In genomic region chr1:84960371-84960770, GRCh38 we compare ENCODE assay signal across 13 cellular contexts. TPM values are rescaled to one million over a fixed set of nuclear protein-coding genes. Genes with fewer than 3 reads are reported as not detected.
DNase-seq lines count a peak whose midpoint lies in the region; ATAC-seq and TF ChIP-seq lines count a peak whose summit lies in the region.
"Had no signal": no experiment of that assay in that cellular context is flagged by ENCODE, and none has a peak within 500 bp of the region (broad histone marks: within the 10 kb centered on the region; RNA-seq: fewer than 3 reads in every experiment).

No MANE protein-coding gene starts in this region.

- no peaks in the 10 kb centered on the region for H3K9me3 Mint-ChIP-seq in osteocyte (ENCODE audit: unreplicated experiment)
- H3K9me3 Mint-ChIP-seq: stimulated activated effector memory CD8-positive, alpha-beta T cell treated with anti-CD3 and anti-CD28 coated beads, Interleukin-12 subunit alpha, Interleukin-12 subunit beta, amount 100 ng/mL, for 72 hours had no signal

- no peaks in the 10 kb centered on the region for H3K9me3 ChIP-seq in esophagus muscularis mucosa

- TF ChIP-seq CTCF in esophagus muscularis mucosa (IDR thresholded peaks at IDR 0.05): no peak
- TF ChIP-seq CTCF in osteocyte (IDR thresholded peaks at IDR 0.05): no peak

- no peaks in the 10 kb centered on the region for H3K36me3 Mint-ChIP-seq in osteocyte (ENCODE audit: unreplicated experiment)

- H3K27ac Mint-ChIP-seq in osteocyte (ENCODE audit: unreplicated experiment): peak overlapping the region; percentile 2
- H3K27ac Mint-ChIP-seq: nephron progenitor cell had no signal

- H3K27me3 ChIP-seq in esophagus muscularis mucosa: no peaks in the 10 kb centered on the region

- peaks cover 14% of the 10 kb centered on the region for H3K4me1 Mint-ChIP-seq in osteocyte (ENCODE audit: unreplicated experiment)
- H3K4me1 Mint-ChIP-seq: nephron progenitor cell had no signal

- 72% methylated on average over 1 of the region's 1 CpG for WGBS in esophagus muscularis mucosa

- TF ChIP-seq EP300 in Ishikawa (IDR thresholded peaks at IDR 0.05; ENCODE audit: borderline replicate concordance) (no peak), esophagus muscularis mucosa (IDR thresholded peaks at IDR 0.05) (no peak)

- TF ChIP-seq POLR2A in esophagus muscularis mucosa (IDR thresholded peaks at IDR 0.05; ENCODE audit: low read depth): no peak

- no peak for ATAC-seq in esophagus mucosa

- no peak for TF ChIP-seq RAD21 in Ishikawa (IDR thresholded peaks at IDR 0.05; ENCODE audit: low read depth)

- H3K36me3 ChIP-seq in esophagus muscularis mucosa: no peaks in the 10 kb centered on the region

- no peaks in the 10 kb centered on the region for H3K4me1 ChIP-seq in esophagus muscularis mucosa

- intact Hi-C loops in esophagus muscularis mucosa (cut with DNase I): no loop called here

- H3K27me3 Mint-ChIP-seq in osteocyte (ENCODE audit: unreplicated experiment): peaks cover 46% of the 10 kb centered on the region

- no peak overlapping the region for H3K4me3 ChIP-seq in esophagus muscularis mucosa

- peak; percentile 33 for DNase-seq in ELR (ENCODE audit: low read depth)
- peak; percentile 8 for DNase-seq in esophagus muscularis mucosa (ENCODE audit: extremely low spot score)
- DNase-seq in osteocyte (ENCODE audit: extremely low spot score, unreplicated experiment): no peak
- no peak for DNase-seq in HT-29 (ENCODE audit: low spot score)
- no peak for DNase-seq in GDM1 (lab: John Stamatoyannopoulos, UW)
- DNase-seq in retina: no peak
- DNase-seq: H7, KG1, NCI-H1930, nephron progenitor cell had no signal

- H3K4me3 Mint-ChIP-seq in osteocyte (ENCODE audit: unreplicated experiment): no peak overlapping the region
- H3K4me3 Mint-ChIP-seq: nephron progenitor cell; stimulated activated effector memory CD8-positive, alpha-beta T cell treated with anti-CD3 and anti-CD28 coated beads, Interleukin-12 subunit alpha, Interleukin-12 subunit beta, amount 100 ng/mL, for 72 hours had no signal

- no peak overlapping the region for H3K27ac ChIP-seq in esophagus muscularis mucosa (replicated peaks in 1 of 4)

TF ChIP-seq in Ishikawa, 13 proteins besides CTCF, POLR2A, EP300 and RAD21:
- TF ChIP-seq TEAD4 (IDR thresholded peaks at IDR 0.05): no peak
- peak; percentile 71 for TF ChIP-seq CEBPB (IDR thresholded peaks at IDR 0.05)

RNA-seq across cellular contexts. Expression of gene MCOLN2, which starts 36.5 kb away (rescaled TPM):
- under 1 TPM; under 0.01 to 0.83 (median 0.18) TPM for total RNA-seq in esophagus muscularis mucosa
- total RNA-seq in osteocyte: not detected in 2 replicates
- total RNA-seq in HT-29 (2014; rRNA removed; shearing (Covaris generic)): not detected in 2 replicates
- 0.52 TPM for total RNA-seq in esophagus mucosa

Comparison
In these comparisons a context has a peak if more than half of its experiments do, and no peak if none do; other contexts are left out.
1. DNase-seq: peak in ELR (single experiment) and esophagus muscularis mucosa (single experiment); none in osteocyte (single experiment), HT-29 (single experiment), GDM1 (single experiment) and retina (single experiment).